ENCODE assay signal across 8 cellular contexts in genomic region chr17:77834170-77835115, GRCh38.
DNase-seq lines count a peak whose midpoint lies in the region; ATAC-seq lines count a peak whose summit lies in the region.

No MANE protein-coding gene starts in this region.

- DNase-seq in ACHN (peak; percentile 86), HCEC 1CT (peak; percentile 70), SKM-1 (lab: John Stamatoyannopoulos, UW; ENCODE audit: unreplicated experiment) (peak; percentile 5), iPS-NIHi11 (ENCODE audit: low spot score) (peak; percentile 85)
- DNase-seq in activated naive CD4-positive, alpha-beta T cell treated with anti-CD3 and anti-CD28 coated beads, Interleukin-2, amount 50 U/mL, for 72 hours (ENCODE audit: low spot score in 2 of 2): peak; percentile 43 to 75
- DNase-seq in stimulated activated CD4-positive, alpha-beta T cell treated with anti-CD3 and anti-CD28 coated beads, Interleukin-4, amount 100 ng/mL, for 24 hours: peak; percentile 71

- H3K27ac Mint-ChIP-seq in activated naive CD4-positive, alpha-beta T cell treated with anti-CD3 and anti-CD28 coated beads, Interleukin-2, amount 50 U/mL, for 72 hours: no peak overlapping the region

- peaks cover 0 to 10% of the 10 kb centered on the region in 2 donors for H3K9me3 Mint-ChIP-seq in activated naive CD4-positive, alpha-beta T cell treated with anti-CD3 and anti-CD28 coated beads, Interleukin-2, amount 50 U/mL, for 72 hours

- in situ Hi-C loops in ACHN (cut with HindIII; ENCODE audit: low pct_ligation_motif_present, low pct_unique_long_range_greater_than_20kb, low sequenced_read_pairs): no loop called here

- peaks cover 0 to 29% of the 10 kb centered on the region in 2 donors for H3K36me3 Mint-ChIP-seq in activated naive CD4-positive, alpha-beta T cell treated with anti-CD3 and anti-CD28 coated beads, Interleukin-2, amount 50 U/mL, for 72 hours

- peak; percentile 72 to 75 for ATAC-seq in activated naive CD4-positive, alpha-beta T cell treated with anti-CD3 and anti-CD28 coated beads, Interleukin-2, amount 50 U/mL, for 72 hours
- no peak for ATAC-seq in HG03439 (IDR thresholded peaks at IDR 0.05; ENCODE audit: unreplicated experiment)
- ATAC-seq in GM19328 (IDR thresholded peaks at IDR 0.05; ENCODE audit: unreplicated experiment): no peak

Comparison
In these comparisons a context has a peak if more than half of its experiments do, and no peak if none do; other contexts are left out.
1. DNase-seq: peak in every context shown above with its lines; median percentile 86 in ACHN; 85 in iPS-NIHi11; 71 in stimulated activated CD4-positive, alpha-beta T cell treated with anti-CD3 and anti-CD28 coated beads, Interleukin-4, amount 100 ng/mL, for 24 hours; 70 in HCEC 1CT; 59 in activated naive CD4-positive, alpha-beta T cell treated with anti-CD3 and anti-CD28 coated beads, Interleukin-2, amount 50 U/mL, for 72 hours; 5 in SKM-1.
2. ATAC-seq: peak in activated naive CD4-positive, alpha-beta T cell treated with anti-CD3 and anti-CD28 coated beads, Interleukin-2, amount 50 U/mL, for 72 hours (2 of 2); none in HG03439 (single experiment) and GM19328 (single experiment).